Comparison of ENCODE assay signal across 29 cellular contexts in the genomic region with DNA sequence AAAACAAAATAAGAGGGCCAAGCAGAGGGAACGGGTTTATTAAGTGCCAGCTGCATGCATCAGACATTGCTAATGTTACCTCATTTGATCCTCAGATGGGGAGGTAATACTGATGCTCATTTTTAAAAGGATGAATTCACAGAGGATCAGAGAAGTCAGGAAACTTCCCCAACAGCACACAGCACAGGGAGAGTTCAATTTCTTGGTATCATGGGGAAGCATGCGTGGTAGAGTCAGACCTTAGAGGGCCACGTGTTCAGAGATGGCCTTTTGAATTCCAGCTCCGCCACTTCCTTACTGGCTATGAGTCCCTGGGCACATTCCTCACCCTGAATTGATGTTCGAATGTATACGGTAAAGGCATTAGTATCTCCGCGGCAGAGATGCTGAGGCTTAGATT.
"Had no signal": no experiment of that assay in that cellular context is flagged by ENCODE, and none has a peak within 500 bp of the region (broad histone marks: within the 10 kb centered on the region; RNA-seq: fewer than 3 reads in every experiment).

No MANE protein-coding gene starts in this region.

- FAIRE-seq: astrocyte, bronchial epithelial cell, frontal cortex, TTC549 had no signal

- ATAC-seq: activated CD4-positive, CD25-positive, alpha-beta regulatory T cell treated with anti-CD3 and anti-CD28 coated beads, Interleukin-2, amount 50 U/mL, for 24 hours; activated CD8-positive, alpha-beta T cell treated with anti-CD3 and anti-CD28 coated beads for 36 hours; activated T-cell treated with anti-CD3 and anti-CD28 coated beads, Interleukin-2, amount 50 U/mL, for 4 hours; activated T-helper 17 cell treated with anti-CD3 and anti-CD28 coated beads, Interleukin-2, amount 50 U/mL, for 72 hours; esophagus mucosa had no signal

- DNase-seq: activated B cell treated with CpG ODN at 0.5 μM for 24 hours; activated CD4-positive, alpha-beta T cell treated with anti-CD3 and anti-CD28 coated beads for 48 hours; activated CD4-positive, alpha-beta T cell treated with anti-CD3 and anti-CD28 coated beads, Interleukin-2, amount 50 U/mL, for 1 hour; activated CD4-positive, alpha-beta T cell treated with anti-CD3 and anti-CD28 coated beads, Interleukin-2, amount 50 U/mL, for 48 hours; activated CD8-positive, alpha-beta memory T cell treated with anti-CD3 and anti-CD28 coated beads for 24 hours; activated CD8-positive, alpha-beta T cell treated with anti-CD3 and anti-CD28 coated beads for 36 hours; activated effector memory CD4-positive, alpha-beta T cell treated with Interleukin-2 at 50 U/mL for 16 hours; activated gamma-delta T cell treated with Interleukin-2 at 50 U/mL for 16 hours; activated naive CD4-positive, alpha-beta T cell treated with anti-CD3 and anti-CD28 coated beads, Interleukin-2, amount 50 U/mL, for 16 hours; activated naive CD4-positive, alpha-beta T cell treated with Interleukin-2 at 50 U/mL for 16 hours; activated T-cell treated with anti-CD3 and anti-CD28 coated beads, Interleukin-2, amount 50 U/mL, for 4 hours; amniotic stem cell; anterior cingulate cortex; brain microvascular endothelial cell; dorsolateral prefrontal cortex; effector memory CD4-positive, alpha-beta T cell; endodermal cell; foreskin fibroblast; head of caudate nucleus; T-helper 2 cell had no signal

- H3K27ac ChIP-seq: brain microvascular endothelial cell, coronary artery, dorsolateral prefrontal cortex, VCaP had no signal

- H3K27me3 ChIP-seq: brain microvascular endothelial cell, dorsolateral prefrontal cortex had no signal
